9 cellular contexts compared by ENCODE assay signal in genomic region chr3:50274371-50275104, GRCh38. TPM values are rescaled to one million over a fixed set of nuclear protein-coding genes. Genes with fewer than 3 reads are reported as not detected.
DNase-seq lines count a peak whose midpoint lies in the region; ATAC-seq and TF ChIP-seq lines count a peak whose summit lies in the region.
"Had no signal": no experiment of that assay in that cellular context is flagged by ENCODE, and none has a peak within 500 bp of the region (broad histone marks: within the 10 kb centered on the region; RNA-seq: fewer than 3 reads in every experiment).

No MANE protein-coding gene starts in this region.

- intact Hi-C loops in activated CD4-positive, alpha-beta memory T cell treated with anti-CD3 and anti-CD28 coated beads for 36 hours (cut with micrococcal nuclease), result loop anchor here (1.0 to 5.0 kb wide), 5 partner anchors 14 to 152 kb away; partner anchors contain the start of genes HYAL3, IFRD2 and NAA80
- intact Hi-C loops in mucosa of descending colon (cut with DNase I, micrococcal nuclease), result loop anchor here (10.0 kb wide), 2 partner anchors 50 to 80 kb away; partner anchors contain the start of gene GNAT1 (in 2 of the 2)

- peak; percentile 70 for TF ChIP-seq CTCF in mucosa of descending colon (IDR thresholded peaks at IDR 0.05)

- no peaks in the 10 kb centered on the region for H3K9me3 Mint-ChIP-seq in activated CD4-positive, alpha-beta memory T cell treated with anti-CD3 and anti-CD28 coated beads for 36 hours
- H3K9me3 Mint-ChIP-seq in stimulated activated naive CD8-positive, alpha-beta T cell treated with anti-CD3 and anti-CD28 coated beads, Interleukin-15, Interleukin-2, amounts not matched to agents 100 ng/mL and 50 ng/mL, for 24 hours, result no peaks in the 10 kb centered on the region

- H3K27ac Mint-ChIP-seq in activated CD4-positive, alpha-beta memory T cell treated with anti-CD3 and anti-CD28 coated beads for 36 hours, result no peak overlapping the region
- H3K27ac Mint-ChIP-seq in stimulated activated naive CD8-positive, alpha-beta T cell treated with anti-CD3 and anti-CD28 coated beads, Interleukin-15, Interleukin-2, amounts not matched to agents 100 ng/mL and 50 ng/mL, for 24 hours, result no peak overlapping the region

- 16 to 17% methylated on average over 26 of the region's 26 CpGs for WGBS in ectodermal cell, 2 experiments

- H3K4me1 Mint-ChIP-seq in activated CD4-positive, alpha-beta memory T cell treated with anti-CD3 and anti-CD28 coated beads for 36 hours (ENCODE audit: low read depth), result peaks cover 32% of the 10 kb centered on the region
- H3K4me1 Mint-ChIP-seq in stimulated activated naive CD8-positive, alpha-beta T cell treated with anti-CD3 and anti-CD28 coated beads, Interleukin-15, Interleukin-2, amounts not matched to agents 100 ng/mL and 50 ng/mL, for 24 hours (ENCODE audit: low read depth), result peaks cover 28% of the 10 kb centered on the region

- POLR2A ChIA-PET in activated CD4-positive, alpha-beta memory T cell treated with anti-CD3 and anti-CD28 coated beads for 36 hours (lab: Charles Lee), result no interaction called here

- H3K27me3 Mint-ChIP-seq in activated CD4-positive, alpha-beta memory T cell treated with anti-CD3 and anti-CD28 coated beads for 36 hours, result peaks cover 27% of the 10 kb centered on the region
- peaks cover 36% of the 10 kb centered on the region for H3K27me3 Mint-ChIP-seq in stimulated activated naive CD8-positive, alpha-beta T cell treated with anti-CD3 and anti-CD28 coated beads, Interleukin-15, Interleukin-2, amounts not matched to agents 100 ng/mL and 50 ng/mL, for 24 hours

- H3K4me3 Mint-ChIP-seq in activated CD4-positive, alpha-beta memory T cell treated with anti-CD3 and anti-CD28 coated beads for 36 hours, result peak overlapping the region; percentile 44
- H3K4me3 Mint-ChIP-seq in stimulated activated naive CD8-positive, alpha-beta T cell treated with anti-CD3 and anti-CD28 coated beads, Interleukin-15, Interleukin-2, amounts not matched to agents 100 ng/mL and 50 ng/mL, for 24 hours, result peak overlapping the region; percentile 54

- peaks cover 37% of the 10 kb centered on the region for H3K27me3 ChIP-seq in ectodermal cell (ENCODE audit: control insufficient read depth, insufficient read depth, low read length, poor library complexity, severe bottlenecking)

- peak; percentile 65 for ATAC-seq in mucosa of descending colon
- no peak for ATAC-seq in HG02759 (IDR thresholded peaks at IDR 0.05; ENCODE audit: unreplicated experiment)

- no peaks in the 10 kb centered on the region for H3K36me3 Mint-ChIP-seq in activated CD4-positive, alpha-beta memory T cell treated with anti-CD3 and anti-CD28 coated beads for 36 hours
- no peaks in the 10 kb centered on the region for H3K36me3 Mint-ChIP-seq in stimulated activated naive CD8-positive, alpha-beta T cell treated with anti-CD3 and anti-CD28 coated beads, Interleukin-15, Interleukin-2, amounts not matched to agents 100 ng/mL and 50 ng/mL, for 24 hours (ENCODE audit: low read depth)

- H3K36me3 ChIP-seq in ectodermal cell (ENCODE audit: control insufficient read depth, insufficient read depth, low read length), result no peaks in the 10 kb centered on the region
- no peaks in the 10 kb centered on the region for H3K36me3 ChIP-seq in mucosa of descending colon (ENCODE audit: low read depth)

- DNase-seq in NCI-H2107 treated with DMSO at 0.1 percent for 48 hours (lab: John Stamatoyannopoulos, UW; ENCODE audit: unreplicated experiment) (peak; percentile 6), NCI-H2107 (lab: John Stamatoyannopoulos, UW) (no peak), NCI-H510A treated with DMSO at 0.1 percent for 48 hours (lab: John Stamatoyannopoulos, UW) (peak; percentile 47), mucosa of descending colon (peak; percentile 76 to 78 (median 78))
- peak; percentile 88 for DNase-seq in activated CD4-positive, alpha-beta memory T cell treated with anti-CD3 and anti-CD28 coated beads for 36 hours

- H3K9me3 ChIP-seq in ectodermal cell (ENCODE audit: control insufficient read depth, low read length) (no peaks in the 10 kb centered on the region), mucosa of descending colon (no peaks in the 10 kb centered on the region)

- peaks cover 14% of the 10 kb centered on the region for H3K4me1 ChIP-seq in ectodermal cell (ENCODE audit: control insufficient read depth, insufficient read depth, low read length)
- peaks cover 29% of the 10 kb centered on the region for H3K4me1 ChIP-seq in mucosa of descending colon (ENCODE audit: low read depth)

- H3K27ac ChIP-seq in ectodermal cell (ENCODE audit: insufficient read depth, low read depth, low read length, poor library complexity, severe bottlenecking), result no peak overlapping the region

- CTCF ChIA-PET in activated CD4-positive, alpha-beta memory T cell treated with anti-CD3 and anti-CD28 coated beads for 36 hours (lab: Charles Lee), result interaction anchor here (0.6 to 5.0 kb wide), 18 partner anchors 9 to 154 kb away, joined by 3 to 45 read pairs (median 4); partner anchors contain the start of genes GNAI2, GNAT1, HYAL3 and NAA80

- H3K4me3 ChIP-seq in ectodermal cell (ENCODE audit: insufficient read depth, low read depth, low read length), result peak overlapping the region; percentile 27
- H3K4me3 ChIP-seq in mucosa of descending colon, result no peak overlapping the region

RNA-seq across cellular contexts. Expression of gene LSMEM2, which starts 4.3 kb away (rescaled TPM):
- total RNA-seq in activated CD4-positive, alpha-beta memory T cell treated with anti-CD3 and anti-CD28 coated beads for 36 hours, result not detected
- 0.28 TPM for polyA plus RNA-seq in ectodermal cell (2013, experiment 1 of 4)
- 0.37 TPM for polyA plus RNA-seq in ectodermal cell (2013, experiment 2 of 4)
- 0.16 TPM for polyA plus RNA-seq in ectodermal cell (2013, experiment 3 of 4)
- polyA plus RNA-seq in ectodermal cell (2013, experiment 4 of 4), result 0.41 TPM
- under 1 TPM in 1 of 3 donors, not detected in 2; 0.32 TPM for total RNA-seq in mucosa of descending colon
- total RNA-seq: mononuclear cell had no signal

RNA-seq across cellular contexts. Expression of gene SEMA3B, which starts 5.6 kb away (rescaled TPM):
- total RNA-seq in activated CD4-positive, alpha-beta memory T cell treated with anti-CD3 and anti-CD28 coated beads for 36 hours, result under 1 TPM; 0.86 to 0.97 TPM
- 17.9 TPM for polyA plus RNA-seq in ectodermal cell (2013, experiment 1 of 4)
- 19.8 TPM for polyA plus RNA-seq in ectodermal cell (2013, experiment 2 of 4)
- polyA plus RNA-seq in ectodermal cell (2013, experiment 3 of 4), result 13.0 TPM
- 18.3 TPM for polyA plus RNA-seq in ectodermal cell (2013, experiment 4 of 4)
- total RNA-seq in mucosa of descending colon, result 100 to 1,000 TPM in 1 of 3 donors, 10 to 100 TPM in 2; 42.0 to 129 (median 59.2) TPM

RNA-seq across cellular contexts. Expression of gene IFRD2, which starts 17.7 kb away (rescaled TPM):
- total RNA-seq in activated CD4-positive, alpha-beta memory T cell treated with anti-CD3 and anti-CD28 coated beads for 36 hours, result 100 to 1,000 TPM; 111 to 112 TPM
- polyA plus RNA-seq in ectodermal cell (2013, experiment 1 of 4), result 48.5 TPM
- 47.8 TPM for polyA plus RNA-seq in ectodermal cell (2013, experiment 2 of 4)
- polyA plus RNA-seq in ectodermal cell (2013, experiment 3 of 4), result 41.9 TPM
- 41.7 TPM for polyA plus RNA-seq in ectodermal cell (2013, experiment 4 of 4)
- total RNA-seq in mucosa of descending colon, result 10 to 100 TPM; 54.8 to 59.8 (median 57.0) TPM

RNA-seq across cellular contexts. Expression of gene HYAL3, which starts 24.7 kb away (rescaled TPM):
- total RNA-seq in activated CD4-positive, alpha-beta memory T cell treated with anti-CD3 and anti-CD28 coated beads for 36 hours, result 1 to 10 TPM; 2.5 to 4.0 TPM
- 4.8 TPM for polyA plus RNA-seq in ectodermal cell (2013, experiment 1 of 4)
- 4.2 TPM for polyA plus RNA-seq in ectodermal cell (2013, experiment 2 of 4)
- 4.1 TPM for polyA plus RNA-seq in ectodermal cell (2013, experiment 3 of 4)
- 3.0 TPM for polyA plus RNA-seq in ectodermal cell (2013, experiment 4 of 4)
- 1 to 10 TPM; 1.4 to 2.9 (median 1.4) TPM for total RNA-seq in mucosa of descending colon

RNA-seq across cellular contexts. Expression of gene NAA80, which starts 24.7 kb away (rescaled TPM):
- 10 to 100 TPM; 18.8 to 19.6 TPM for total RNA-seq in activated CD4-positive, alpha-beta memory T cell treated with anti-CD3 and anti-CD28 coated beads for 36 hours
- 15.4 TPM for polyA plus RNA-seq in ectodermal cell (2013, experiment 1 of 4)
- 12.9 TPM for polyA plus RNA-seq in ectodermal cell (2013, experiment 2 of 4)
- polyA plus RNA-seq in ectodermal cell (2013, experiment 3 of 4), result 13.2 TPM
- 19.0 TPM for polyA plus RNA-seq in ectodermal cell (2013, experiment 4 of 4)
- 10 to 100 TPM in 1 of 3 donors, 1 to 10 TPM in 2; 7.0 to 10.1 (median 8.4) TPM for total RNA-seq in mucosa of descending colon

Comparison
In these comparisons a context has a peak if more than half of its experiments do, and no peak if none do; other contexts are left out.
1. RNA of gene SEMA3B, which starts 5.6 kb away (total RNA-seq): 42.0 to 129 TPM in mucosa of descending colon; 0.86 to 0.97 TPM in activated CD4-positive, alpha-beta memory T cell treated with anti-CD3 and anti-CD28 coated beads for 36 hours; every median in the first group is over 10 times any median in the second.